21 cellular contexts compared by ENCODE assay signal in genomic region chr1:30385246-30385940, GRCh38.
"Had no signal": no experiment of that assay in that cellular context is flagged by ENCODE, and none has a peak within 500 bp of the region (broad histone marks: within the 10 kb centered on the region; RNA-seq: fewer than 3 reads in every experiment).

No MANE protein-coding gene starts in this region.

- H3K4me3 ChIP-seq: ascending aorta, breast epithelium, dorsolateral prefrontal cortex, left lung, psoas muscle, SK-N-MC, stomach, testis, upper lobe of left lung had no signal

- DNase-seq: activated CD4-positive, alpha-beta T cell treated with anti-CD3 and anti-CD28 coated beads, Interleukin-2, amount 50 U/mL, for 4 hours; activated naive CD4-positive, alpha-beta T cell treated with Interleukin-2 at 50 U/mL for 16 hours; cerebellar nuclear complex; foreskin keratinocyte; glutamatergic neuron; hypothalamus; nephron progenitor cell; psoas muscle; right cardiac atrium; small intestine; stimulated activated CD4-positive, alpha-beta T cell treated with anti-CD3 and anti-CD28 coated beads, Interleukin-4, amount 100 ng/mL, for 1 hour; stomach; testis had no signal

- H3K27me3 ChIP-seq: ascending aorta, testis, upper lobe of left lung had no signal

- H3K27ac ChIP-seq: ascending aorta, breast epithelium, dorsolateral prefrontal cortex, epithelial cell of prostate, foreskin keratinocyte, left lung, psoas muscle, SK-N-MC, stomach, testis, upper lobe of left lung had no signal

- ATAC-seq: foreskin keratinocyte, left lung, psoas muscle, right cardiac atrium had no signal

- H3K4me1 ChIP-seq: ascending aorta, breast epithelium, foreskin keratinocyte, left lung, psoas muscle, stomach had no signal

- H3K4me3 Mint-ChIP-seq: activated T-helper 1 cell treated with anti-CD3 and anti-CD28 coated beads, Interleukin-12 subunit alpha, Interleukin-12 subunit beta, Interleukin-2, Interleukin-4 antibody, amounts not matched to agents 30 ng/mL and 10 ng/mL and 1 ng/mL, durations not matched to agents 14 hours and 24 hours and 36 hours; nephron progenitor cell had no signal

- H3K36me3 ChIP-seq: ascending aorta, breast epithelium, left lung, stomach, upper lobe of left lung had no signal

- H3K9me3 ChIP-seq: ascending aorta, breast epithelium, left lung, psoas muscle, stomach, testis, upper lobe of left lung had no signal

- H3K9me3 Mint-ChIP-seq: activated T-helper 1 cell treated with anti-CD3 and anti-CD28 coated beads, Interleukin-12 subunit alpha, Interleukin-12 subunit beta, Interleukin-2, Interleukin-4 antibody, amounts not matched to agents 30 ng/mL and 10 ng/mL and 1 ng/mL, durations not matched to agents 14 hours and 24 hours and 36 hours; nephron progenitor cell had no signal

- H3K27ac Mint-ChIP-seq: activated T-helper 1 cell treated with anti-CD3 and anti-CD28 coated beads, Interleukin-12 subunit alpha, Interleukin-12 subunit beta, Interleukin-2, Interleukin-4 antibody, amounts not matched to agents 30 ng/mL and 10 ng/mL and 1 ng/mL, durations not matched to agents 14 hours and 24 hours and 36 hours; nephron progenitor cell had no signal
